23 cellular contexts compared by ENCODE assay signal in the genomic region with DNA sequence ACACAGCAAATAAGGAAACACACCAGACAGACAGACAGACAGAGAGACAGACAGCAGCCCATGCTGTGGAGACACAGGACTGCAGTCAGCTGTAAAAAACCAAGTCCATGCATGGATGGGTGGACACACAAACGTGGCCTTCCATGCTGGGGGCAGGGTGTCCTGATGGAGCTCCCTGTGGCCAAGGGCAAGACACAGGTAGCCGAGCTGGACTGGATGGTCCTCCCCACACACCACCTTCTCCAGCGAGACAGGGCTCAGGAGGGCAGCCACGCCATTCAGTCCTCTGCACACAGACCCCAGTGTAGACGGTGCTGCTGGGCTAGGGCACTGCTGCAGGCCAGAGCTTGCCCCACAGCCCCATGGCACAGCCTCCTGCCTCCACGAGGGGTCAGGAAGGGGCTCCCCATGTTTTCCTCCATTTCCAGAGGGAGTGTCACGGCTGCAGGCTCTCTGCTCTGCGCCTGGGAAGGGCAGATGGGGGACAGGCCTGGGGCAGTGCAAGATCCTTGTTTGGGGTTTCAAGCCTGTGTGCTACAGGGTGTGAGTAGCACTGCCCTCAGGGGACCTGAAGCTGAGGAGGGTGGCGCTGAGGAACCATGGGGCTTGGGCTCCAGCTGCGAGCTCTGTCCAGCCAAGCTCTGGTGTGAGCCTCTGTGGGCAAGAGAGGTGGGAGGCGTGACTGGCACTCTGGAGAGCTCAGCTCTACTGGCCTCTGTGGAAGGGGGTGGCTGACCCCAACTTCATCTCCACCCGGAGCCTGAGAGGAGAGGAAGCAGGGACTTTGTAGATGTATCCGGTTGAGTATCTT.
DNase-seq lines count a peak whose midpoint lies in the region; ATAC-seq, FAIRE-seq and TF ChIP-seq lines count a peak whose summit lies in the region.
"Had no signal": no experiment of that assay in that cellular context is flagged by ENCODE, and none has a peak within 500 bp of the region (broad histone marks: within the 10 kb centered on the region; RNA-seq: fewer than 3 reads in every experiment).

No MANE protein-coding gene starts in this region.

- intact Hi-C loops in HepG2 (cut with micrococcal nuclease; ENCODE audit: unreplicated experiment) (no loop called here), right lobe of liver (cut with DNase I) (no loop called here)

- H3K4me3 ChIP-seq in HepG2 (replicated peaks in 1 of 3; ENCODE audit: insufficient read depth in 1 of 3, low read depth in 2 of 3, low read length in 3 of 3) (no peak overlapping the region), right lobe of liver (no peak overlapping the region), NB4 (ENCODE audit: low read depth, low read length) (no peak overlapping the region), neural progenitor cell (no peak overlapping the region), MM.1S (ENCODE audit: low read length) (no peak overlapping the region)
- H3K4me3 ChIP-seq: GM12878, K562, SJCRH30 had no signal

- POLR2A ChIA-PET in HepG2 (lab: Yijun Ruan, JAX): no interaction called here

- peaks cover 18% of the 10 kb centered on the region for H3K27me3 Mint-ChIP-seq in neural progenitor cell (ENCODE audit: insufficient read depth, low read depth)

- peaks cover 2% of the 10 kb centered on the region for H3K9me3 Mint-ChIP-seq in neural progenitor cell
- H3K9me3 Mint-ChIP-seq: CD8-positive, alpha-beta T cell had no signal

- TF ChIP-seq EP300 in HepG2 (IDR thresholded peaks at IDR 0.05; ENCODE audit: low read depth in 2 of 2, low read length in 2 of 2): no peak
- no peak for TF ChIP-seq EP300 in HepG2 (CRISPR knock-in tag; IDR thresholded peaks at IDR 0.05; ENCODE audit: borderline replicate concordance)

- ATAC-seq in HepG2 (peak; percentile 38), right lobe of liver (no peak), GM21360 (IDR thresholded peaks at IDR 0.05; ENCODE audit: unreplicated experiment) (no peak)
- ATAC-seq: CD8-positive, alpha-beta T cell; GM12878; HCT116; PC-3 had no signal

- H3K27me3 ChIP-seq in HepG2 (ENCODE audit: control insufficient read depth in 1 of 2, insufficient read depth in 2 of 2, low read length in 2 of 2): peaks cover 17 to 95% of the 10 kb centered on the region in 2 experiments
- H3K27me3 ChIP-seq in right lobe of liver: no peaks in the 10 kb centered on the region
- peaks cover 51% of the 10 kb centered on the region for H3K27me3 ChIP-seq in neural progenitor cell
- H3K27me3 ChIP-seq in MM.1S (replicated peaks; ENCODE audit: insufficient read depth, low read length): no peaks in the 10 kb centered on the region
- H3K27me3 ChIP-seq: SJCRH30 had no signal

- peaks cover 14% of the 10 kb centered on the region for H3K4me1 Mint-ChIP-seq in neural progenitor cell

- no peak overlapping the region for H3K4me3 Mint-ChIP-seq in neural progenitor cell
- H3K4me3 Mint-ChIP-seq: CD8-positive, alpha-beta T cell had no signal

- H2AFZ ChIP-seq in HepG2 (ENCODE audit: low read length) (no peak overlapping the region), neural progenitor cell (replicated peaks) (no peak overlapping the region), MM.1S (ENCODE audit: low read length) (no peak overlapping the region)

- no peak for FAIRE-seq in HepG2 (lab: Jason Lieb, UNC)
- FAIRE-seq: A204.1, GM12878, K562 had no signal

- no peak for DNase-seq in HepG2 (ENCODE audit: low spot score)
- no peak for DNase-seq in right lobe of liver
- DNase-seq in NB4 (ENCODE audit: low read depth): peak; percentile 67
- DNase-seq in neural progenitor cell (ENCODE audit: low spot score): no peak
- DNase-seq in MM.1S: no peak
- DNase-seq in islet precursor cell: no peak
- DNase-seq: CD8-positive, alpha-beta T cell; DMS 273 treated with DMSO at 0.1 percent for 48 hours; DMS79; EL; GDM1; NCI-H2029; NCI-H446; NCI-H524 treated with DMSO at 0.1 percent for 48 hours; NCI-H774; PC-3; SJCRH30 had no signal

- H3K36me3 ChIP-seq in HepG2 (replicated peaks in 1 of 2; ENCODE audit: control insufficient read depth in 1 of 2, insufficient read depth in 2 of 2, low read length in 2 of 2) (no peaks in the 10 kb centered on the region), right lobe of liver (no peaks in the 10 kb centered on the region), neural progenitor cell (no peaks in the 10 kb centered on the region), MM.1S (replicated peaks; ENCODE audit: insufficient read depth, low read length) (no peaks in the 10 kb centered on the region)
- H3K36me3 ChIP-seq: SJCRH30 had no signal

- H3K27ac Mint-ChIP-seq in neural progenitor cell: peak overlapping the region; percentile 53
- H3K27ac Mint-ChIP-seq: CD8-positive, alpha-beta T cell had no signal

- no peak overlapping the region for H3K27ac ChIP-seq in HepG2 (ENCODE audit: extremely low read length, insufficient read depth, low read length)
- H3K27ac ChIP-seq in right lobe of liver: no peak overlapping the region
- no peak overlapping the region for H3K27ac ChIP-seq in neural progenitor cell
- H3K27ac ChIP-seq in MM.1S (ENCODE audit: low read length): no peak overlapping the region
- H3K27ac ChIP-seq: C4-2B, SJCRH30 had no signal

- H3K9me2 ChIP-seq in MM.1S (replicated peaks; ENCODE audit: insufficient read depth, low read length): no peaks in the 10 kb centered on the region

- H3K9ac ChIP-seq in HepG2 (ENCODE audit: insufficient read depth, low read depth, low read length) (no peak overlapping the region), neural progenitor cell (no peak overlapping the region), MM.1S (ENCODE audit: low read length) (no peak overlapping the region)

- no peak for TF ChIP-seq POLR2A in HepG2 (IDR thresholded peaks at IDR 0.05; ENCODE audit: insufficient read depth in 1 of 2, low read depth in 2 of 2, low read length in 2 of 2)
- no peak for TF ChIP-seq POLR2A in right lobe of liver (IDR thresholded peaks at IDR 0.05)
- no peak for TF ChIP-seq POLR2A in NB4 (IDR thresholded peaks at IDR 0.05; ENCODE audit: extremely low read depth, insufficient read length)

- no peaks in the 10 kb centered on the region for H3K36me3 Mint-ChIP-seq in neural progenitor cell
- H3K36me3 Mint-ChIP-seq: CD8-positive, alpha-beta T cell had no signal

- no peaks in the 10 kb centered on the region for H3K4me1 ChIP-seq in HepG2 (ENCODE audit: insufficient read depth, low read length)
- no peaks in the 10 kb centered on the region for H3K4me1 ChIP-seq in right lobe of liver
- no peaks in the 10 kb centered on the region for H3K4me1 ChIP-seq in neural progenitor cell
- H3K4me1 ChIP-seq in MM.1S (ENCODE audit: low read length): no peaks in the 10 kb centered on the region
- H3K4me1 ChIP-seq: SJCRH30 had no signal

- no peaks in the 10 kb centered on the region for H4K20me1 ChIP-seq in HepG2 (ENCODE audit: insufficient read depth, low read length)
- H4K20me1 ChIP-seq in neural progenitor cell (ENCODE audit: low read depth): no peaks in the 10 kb centered on the region
- H4K20me1 ChIP-seq in MM.1S (ENCODE audit: insufficient read depth, low read length): no peaks in the 10 kb centered on the region

- no peak for TF ChIP-seq RAD21 in HepG2 (CRISPR knock-in tag; IDR thresholded peaks at IDR 0.05)

- BruUV-seq in HepG2 (replicated peaks; lab: Mats Ljungman, UMichigan): no TSS peak

- WGBS in HepG2 (ENCODE audit: low lambda C conversion rate): 14% methylated on average over 7 of the region's 13 CpGs
- WGBS in right lobe of liver (ENCODE audit: insufficient coverage, low coverage, low lambda C conversion rate, missing lambda C conversion rate): no CpG with 5 or more reads among the region's 13 CpGs

- no peak overlapping the region for H3K4me2 ChIP-seq in HepG2 (ENCODE audit: low read depth, low read length)
- no peak overlapping the region for H3K4me2 ChIP-seq in neural progenitor cell
- no peak overlapping the region for H3K4me2 ChIP-seq in MM.1S (ENCODE audit: low read depth, low read length)

- in situ Hi-C loops in HepG2 (cut with HindIII; ENCODE audit: extremely low pct_ligation_motif_present, low pct_unique_long_range_greater_than_20kb): no loop called here

- H3K9me3 ChIP-seq in HepG2 (ENCODE audit: low read length): no peaks in the 10 kb centered on the region
- H3K9me3 ChIP-seq in right lobe of liver: no peaks in the 10 kb centered on the region
- no peaks in the 10 kb centered on the region for H3K9me3 ChIP-seq in neural progenitor cell (ENCODE audit: low read depth)
- no peaks in the 10 kb centered on the region for H3K9me3 ChIP-seq in MM.1S (replicated peaks; ENCODE audit: insufficient read depth, low read length)
- H3K9me3 ChIP-seq: SJCRH30 had no signal

- H3F3A ChIP-seq in neural progenitor cell (ENCODE audit: low read depth) (no peaks in the 10 kb centered on the region), MM.1S (ENCODE audit: insufficient read depth, low read length) (no peaks in the 10 kb centered on the region)

- no peaks in the 10 kb centered on the region for H3K79me2 ChIP-seq in HepG2 (ENCODE audit: insufficient read depth, low read length)
- H3K79me2 ChIP-seq in neural progenitor cell (ENCODE audit: low read depth): no peaks in the 10 kb centered on the region
- no peaks in the 10 kb centered on the region for H3K79me2 ChIP-seq in MM.1S (ENCODE audit: low read length)

- no peak for TF ChIP-seq CTCF in HepG2 (CRISPR knock-in tag; IDR thresholded peaks at IDR 0.05)
- TF ChIP-seq CTCF in right lobe of liver (IDR thresholded peaks at IDR 0.05): no peak
- TF ChIP-seq CTCF in NB4 (IDR thresholded peaks at IDR 0.05; ENCODE audit: low read depth, low read length): no peak
- TF ChIP-seq CTCF in neural progenitor cell (IDR thresholded peaks at IDR 0.05): no peak
- TF ChIP-seq CTCF in MM.1S (IDR thresholded peaks at IDR 0.05; ENCODE audit: low read length): no peak

- CTCF ChIA-PET in HepG2 (lab: Yijun Ruan, JAX; ENCODE audit: low intra/inter-chr PET ratio, low total read pairs): no interaction called here

TF ChIP-seq in HepG2, 621 proteins besides CTCF, POLR2A, EP300 and RAD21 (continues in another document):
- TF ChIP-seq, protein P1, sequence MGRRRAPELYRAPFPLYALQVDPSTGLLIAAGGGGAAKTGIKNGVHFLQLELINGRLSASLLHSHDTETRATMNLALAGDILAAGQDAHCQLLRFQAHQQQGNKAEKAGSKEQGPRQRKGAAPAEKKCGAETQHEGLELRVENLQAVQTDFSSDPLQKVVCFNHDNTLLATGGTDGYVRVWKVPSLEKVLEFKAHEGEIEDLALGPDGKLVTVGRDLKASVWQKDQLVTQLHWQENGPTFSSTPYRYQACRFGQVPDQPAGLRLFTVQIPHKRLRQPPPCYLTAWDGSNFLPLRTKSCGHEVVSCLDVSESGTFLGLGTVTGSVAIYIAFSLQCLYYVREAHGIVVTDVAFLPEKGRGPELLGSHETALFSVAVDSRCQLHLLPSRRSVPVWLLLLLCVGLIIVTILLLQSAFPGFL (CRISPR knock-in tag; IDR thresholded peaks at IDR 0.05): no peak
- TF ChIP-seq PHF5A (CRISPR knock-in tag; IDR thresholded peaks at IDR 0.05; ENCODE audit: low read depth, unreplicated experiment): no peak
- no peak for TF ChIP-seq SOX5 (CRISPR knock-in tag; IDR thresholded peaks at IDR 0.05; ENCODE audit: borderline replicate concordance)
- TF ChIP-seq ZNF772 (CRISPR knock-in tag; IDR thresholded peaks at IDR 0.05): no peak
- TF ChIP-seq KLF11 (CRISPR knock-in tag; IDR thresholded peaks at IDR 0.05): no peak
- TF ChIP-seq ZEB1 (IDR thresholded peaks at IDR 0.05; ENCODE audit: insufficient replicate concordance, low read depth): no peak
- TF ChIP-seq HDAC6 (IDR thresholded peaks at IDR 0.05; ENCODE audit: low read depth, low read length): no peak
- TF ChIP-seq SYNCRIP (IDR thresholded peaks at IDR 0.05; ENCODE audit: insufficient read depth, low read depth, low read length): no peak
